ENCODE assay signal across 21 cellular contexts in genomic region chr1:84757301-84757700, GRCh38.
DNase-seq lines count a peak whose midpoint lies in the region; ATAC-seq, FAIRE-seq and TF ChIP-seq lines count a peak whose summit lies in the region.
"Had no signal": no experiment of that assay in that cellular context is flagged by ENCODE, and none has a peak within 500 bp of the region (broad histone marks: within the 10 kb centered on the region; RNA-seq: fewer than 3 reads in every experiment).

No MANE protein-coding gene starts in this region.

- no peaks in the 10 kb centered on the region for H3K27me3 ChIP-seq in mammary epithelial cell (ENCODE audit: insufficient read depth, low read length)
- H3K27me3 ChIP-seq in pancreas: no peaks in the 10 kb centered on the region
- H3K27me3 ChIP-seq: vagina had no signal

- H3K9me3 ChIP-seq in mammary epithelial cell (replicated peaks; ENCODE audit: insufficient read depth, low read length) (no peaks in the 10 kb centered on the region), pancreas (no peaks in the 10 kb centered on the region)
- H3K9me3 ChIP-seq: A549, vagina had no signal

- dilution Hi-C loops in mammary epithelial cell (cut with HindIII; ENCODE audit: low sequenced_read_pairs): loop anchor here (25.0 kb wide), 1 partner anchor 320 kb away; no protein-coding TSS in a partner anchor

- H3K79me2 ChIP-seq in mammary epithelial cell (ENCODE audit: insufficient read depth, low read length): no peaks in the 10 kb centered on the region

- H3K4me3 Mint-ChIP-seq in MCF 10A (ENCODE audit: unreplicated experiment): no peak overlapping the region
- no peak overlapping the region for H3K4me3 Mint-ChIP-seq in osteocyte (ENCODE audit: unreplicated experiment)
- H3K4me3 Mint-ChIP-seq: activated CD4-positive, alpha-beta memory T cell treated with anti-CD3 and anti-CD28 coated beads, Interleukin-2, amount 10 ng/mL, durations not matched to agents 7 days and 5 days; activated naive CD8-positive, alpha-beta T cell; activated T-cell treated with anti-CD3 and anti-CD28 coated beads, Interleukin-2, amount 50 U/mL, for 4 hours; CD4-positive, alpha-beta T cell; IgD-negative memory B cell; T-cell had no signal

- H3K4me3 ChIP-seq in mammary epithelial cell (replicated peaks in 1 of 3; ENCODE audit: insufficient read depth in 1 of 3, low read depth in 2 of 3, low read length in 3 of 3): no peak overlapping the region
- H3K4me3 ChIP-seq in pancreas: no peak overlapping the region
- H3K4me3 ChIP-seq: A549, vagina had no signal

- H4K20me1 ChIP-seq in mammary epithelial cell (ENCODE audit: insufficient read depth, low read length): no peaks in the 10 kb centered on the region

- no TSS peak for BruUV-seq in mammary epithelial cell (replicated peaks; lab: Mats Ljungman, UMichigan)
- no TSS peak for BruUV-seq in MCF 10A (replicated peaks; lab: Mats Ljungman, UMichigan)

- intact Hi-C loops in mammary epithelial cell (cut with micrococcal nuclease) (no loop called here), MCF 10A (cut with micrococcal nuclease) (no loop called here), pancreas (cut with DNase I) (no loop called here)

- H3K36me3 ChIP-seq in mammary epithelial cell (ENCODE audit: insufficient read depth, low read length) (no peaks in the 10 kb centered on the region), pancreas (no peaks in the 10 kb centered on the region)
- H3K36me3 ChIP-seq: vagina had no signal

- in situ Hi-C loops in mammary epithelial cell (cut with MboI; ENCODE audit: low sequenced_read_pairs in 2 of 2): loop anchor here (10.0 to 25.0 kb wide), 6 partner anchors 112 to 845 kb away; partner anchors contain the start of gene PRKACB (in 2 of the 2)
- in situ Hi-C loops in ACHN (cut with HindIII; ENCODE audit: low pct_ligation_motif_present, low pct_unique_long_range_greater_than_20kb, low sequenced_read_pairs): no loop called here

- H3K9me3 Mint-ChIP-seq in MCF 10A (ENCODE audit: unreplicated experiment) (no peaks in the 10 kb centered on the region), osteocyte (ENCODE audit: unreplicated experiment) (no peaks in the 10 kb centered on the region)
- H3K9me3 Mint-ChIP-seq: activated CD4-positive, alpha-beta memory T cell treated with anti-CD3 and anti-CD28 coated beads, Interleukin-2, amount 10 ng/mL, durations not matched to agents 7 days and 5 days; activated T-cell treated with anti-CD3 and anti-CD28 coated beads, Interleukin-2, amount 50 U/mL, for 4 hours; CD4-positive, alpha-beta T cell; IgD-negative memory B cell; T-cell had no signal

- 87% methylated on average over 4 of the region's 4 CpGs for WGBS in mammary epithelial cell (ENCODE audit: low coverage, missing lambda C conversion rate)
- WGBS in pancreas, 2 donors: 85% methylated on average over 4 of the region's 4 CpGs

- ATAC-seq in pancreas: no peak
- ATAC-seq: activated T-cell treated with anti-CD3 and anti-CD28 coated beads, Interleukin-2, amount 50 U/mL, for 4 hours; sciatic nerve; T-cell had no signal

- no peaks in the 10 kb centered on the region for H3K36me3 Mint-ChIP-seq in MCF 10A (ENCODE audit: insufficient read depth, unreplicated experiment)
- H3K36me3 Mint-ChIP-seq in osteocyte (ENCODE audit: unreplicated experiment): no peaks in the 10 kb centered on the region
- H3K36me3 Mint-ChIP-seq: activated naive CD8-positive, alpha-beta T cell; IgD-negative memory B cell; T-cell had no signal

- CTCF ChIA-PET in mammary epithelial cell (lab: Charles Lee; ENCODE audit: low non-redundant PET): no interaction called here
- CTCF ChIA-PET in MCF 10A (lab: Yijun Ruan, JAX): interaction anchor here (0.5 to 8.9 kb wide), 7 partner anchors 11 to 634 kb away, joined by 3 to 121 read pairs (median 3); no protein-coding TSS in a partner anchor

- H3K27me3 Mint-ChIP-seq in MCF 10A (ENCODE audit: insufficient read depth, unreplicated experiment) (no peaks in the 10 kb centered on the region), osteocyte (ENCODE audit: unreplicated experiment) (peaks cover 57% of the 10 kb centered on the region)

- H3K4me1 Mint-ChIP-seq in MCF 10A (ENCODE audit: insufficient read depth, unreplicated experiment): peaks cover 12% of the 10 kb centered on the region
- H3K4me1 Mint-ChIP-seq in osteocyte (ENCODE audit: unreplicated experiment): peaks cover 4% of the 10 kb centered on the region

- TF ChIP-seq CTCF in mammary epithelial cell (conservative IDR thresholded peaks at IDR 0.05 in 1 of 2, IDR thresholded peaks at IDR 0.05 in 1 of 2; ENCODE audit: extremely low read depth in 1 of 2, insufficient read depth in 1 of 2, low read depth in 1 of 2, low read length in 2 of 2) (peak; percentile 7 to 9), MCF 10A (IDR thresholded peaks at IDR 0.05; ENCODE audit: unreplicated experiment) (no peak), osteocyte (IDR thresholded peaks at IDR 0.05) (peak; percentile 19), pancreas (IDR thresholded peaks at IDR 0.05) (no peak)

- H3K9ac ChIP-seq in mammary epithelial cell (ENCODE audit: insufficient read depth, low read length): no peak overlapping the region

- DNase-seq in mammary epithelial cell (no peak), MCF 10A (ENCODE audit: unreplicated experiment) (no peak), NCI-H2227 treated with DMSO at 0.1 percent for 48 hours (lab: John Stamatoyannopoulos, UW) (peak; percentile 23), dermis blood vessel endothelial cell (peak; percentile 12), osteocyte (ENCODE audit: extremely low spot score, unreplicated experiment) (no peak), pancreas (no peak), ACHN (no peak)
- DNase-seq in activated CD4-positive, CD25-positive, alpha-beta regulatory T cell treated with anti-CD3 and anti-CD28 coated beads, Interleukin-2, amount 50 U/mL, for 72 hours: no peak
- DNase-seq: activated CD4-positive, alpha-beta memory T cell treated with anti-CD3 and anti-CD28 coated beads, Interleukin-2, amount 10 ng/mL, durations not matched to agents 7 days and 5 days; activated T-cell treated with anti-CD3 and anti-CD28 coated beads, Interleukin-2, amount 50 U/mL, for 4 hours; CD4-positive, alpha-beta T cell; kidney; NCI-H1048; NCI-H2081 treated with DMSO at 0.1 percent for 48 hours; NCI-H774; T-cell had no signal

- H3K27ac ChIP-seq in mammary epithelial cell (ENCODE audit: insufficient read depth, low read depth, low read length) (no peak overlapping the region), pancreas (no peak overlapping the region)
- H3K27ac ChIP-seq: A549, vagina had no signal

- H3K27ac Mint-ChIP-seq in MCF 10A (ENCODE audit: low read depth, unreplicated experiment) (no peak overlapping the region), osteocyte (ENCODE audit: unreplicated experiment) (no peak overlapping the region)
- H3K27ac Mint-ChIP-seq: activated CD4-positive, alpha-beta memory T cell treated with anti-CD3 and anti-CD28 coated beads, Interleukin-2, amount 10 ng/mL, durations not matched to agents 7 days and 5 days; activated naive CD8-positive, alpha-beta T cell; CD4-positive, alpha-beta T cell; IgD-negative memory B cell; T-cell had no signal

- POLR2A ChIA-PET in MCF 10A (lab: Yijun Ruan, JAX): no interaction called here

- H2AFZ ChIP-seq in mammary epithelial cell (ENCODE audit: low read depth, low read length): no peak overlapping the region

- H3K4me1 ChIP-seq in mammary epithelial cell (ENCODE audit: insufficient read depth, low read length) (peaks cover 8% of the 10 kb centered on the region), pancreas (no peaks in the 10 kb centered on the region)
- H3K4me1 ChIP-seq: A549 had no signal

- H3K4me2 ChIP-seq in mammary epithelial cell (ENCODE audit: insufficient read depth, low read depth, low read length): no peak overlapping the region
- H3K4me2 ChIP-seq: A549 had no signal

- FAIRE-seq in pancreas (lab: Jason Lieb, UNC): no peak
- FAIRE-seq: A549, kidney had no signal

Comparison
In these comparisons a context has a peak if more than half of its experiments do, and no peak if none do; other contexts are left out.
1. CTCF ChIP-seq: peak in mammary epithelial cell (2 of 2) and osteocyte (single experiment); none in MCF 10A (single experiment) and pancreas (0 of 4).
2. DNase-seq: peak in NCI-H2227 treated with DMSO at 0.1 percent for 48 hours (single experiment) and dermis blood vessel endothelial cell (single experiment); none in mammary epithelial cell (single experiment), MCF 10A (single experiment), osteocyte (single experiment), activated CD4-positive, CD25-positive, alpha-beta regulatory T cell treated with anti-CD3 and anti-CD28 coated beads, Interleukin-2, amount 50 U/mL, for 72 hours (single experiment), pancreas (0 of 6) and ACHN (single experiment).